ENCODE assay signal across 8 cellular contexts in genomic region chr3:194089357-194090177, GRCh38. TPM values are rescaled to one million over a fixed set of nuclear protein-coding genes. Genes with fewer than 3 reads are reported as not detected.
DNase-seq lines count a peak whose midpoint lies in the region; ATAC-seq and TF ChIP-seq lines count a peak whose summit lies in the region.

No MANE protein-coding gene starts in this region.

- peak; percentile 60 for ATAC-seq in GM18502 (IDR thresholded peaks at IDR 0.05; ENCODE audit: poor library complexity, unreplicated experiment)
- peak; percentile 75 for ATAC-seq in HG03439 (IDR thresholded peaks at IDR 0.05; ENCODE audit: unreplicated experiment)
- ATAC-seq in esophagus mucosa: peak; percentile 94
- peak; percentile 18 to 62 (median 48) for ATAC-seq in natural killer cell
- ATAC-seq in HG03520 (IDR thresholded peaks at IDR 0.05; ENCODE audit: unreplicated experiment): no peak

- CTCF ChIA-PET in AG04450 (lab: Charles Lee): no interaction called here

- DNase-seq in AG04450 (ENCODE audit: low read depth, low spot score): peak; percentile 44
- peak; percentile 99 for DNase-seq in SIG-M5 treated with dmso at 0.1 percent for 504 hours (lab: John Stamatoyannopoulos, UW; ENCODE audit: unreplicated experiment)
- no peak for DNase-seq in natural killer cell
- no peak for DNase-seq in NCI-H526 treated with DMSO at 0.1 percent for 48 hours (lab: John Stamatoyannopoulos, UW)

- no peaks in the 10 kb centered on the region for H3K9me3 Mint-ChIP-seq in natural killer cell

- TF ChIP-seq CTCF in AG04450 (IDR thresholded peaks at IDR 0.05; ENCODE audit: low read depth, low read length) (no peak), natural killer cell (IDR thresholded peaks at IDR 0.05) (no peak)

- no peak overlapping the region for H3K27ac Mint-ChIP-seq in natural killer cell

- POLR2A ChIA-PET in AG04450 (lab: Yijun Ruan, JAX): interaction anchor here (0.6 kb wide), 1 partner anchor 22 kb away, joined by 3 read pairs; no protein-coding TSS in a partner anchor

- no peaks in the 10 kb centered on the region for H3K36me3 Mint-ChIP-seq in natural killer cell

- peaks cover 34% of the 10 kb centered on the region for H3K27me3 ChIP-seq in AG04450 (ENCODE audit: control insufficient read depth, insufficient read depth, low read length)

- intact Hi-C loops in natural killer cell (cut with micrococcal nuclease): no loop called here

- no peaks in the 10 kb centered on the region; the same call in 1 of the 2 replicates for H3K9me3 ChIP-seq in AG04450 (ENCODE audit: control insufficient read depth, insufficient read depth, low read length)

- H3K4me3 Mint-ChIP-seq in natural killer cell: no peak overlapping the region

- no peak overlapping the region for H3K27ac ChIP-seq in AG04450 (ENCODE audit: low read depth, low read length)

- no peaks in the 10 kb centered on the region for H3K4me1 Mint-ChIP-seq in natural killer cell

- H3K27me3 Mint-ChIP-seq in natural killer cell (ENCODE audit: low read depth in 2 of 2): peaks cover 5 to 28% of the 10 kb centered on the region in 2 donors

- no peak overlapping the region for H3K4me3 ChIP-seq in AG04450 (ENCODE audit: low read depth, low read length)

RNA-seq across cellular contexts. Expression of gene HES1, which starts 46.4 kb away (rescaled TPM):
- polyA plus RNA-seq in AG04450 (2011; rRNA removed): 1.3 and 1.9 TPM in 2 replicates
- polyA minus RNA-seq in AG04450 (2011; rRNA and poly(A)+ RNA removed): 3.1 and 4.9 TPM in 2 replicates
- 95.2 TPM for total RNA-seq in esophagus mucosa
- total RNA-seq in natural killer cell: 1 to 10 TPM; 1.5 to 4.4 (median 2.2) TPM

Comparison
In these comparisons a context has a peak if more than half of its experiments do, and no peak if none do; other contexts are left out.
1. DNase-seq: peak in AG04450 (single experiment) and SIG-M5 treated with dmso at 0.1 percent for 504 hours (single experiment); none in natural killer cell (single experiment) and NCI-H526 treated with DMSO at 0.1 percent for 48 hours (single experiment).
2. RNA of gene HES1, which starts 46.4 kb away (total RNA-seq): 95.2 TPM in esophagus mucosa (single experiment); 1.5 to 4.4 TPM in natural killer cell; every median in the first group is over 10 times any median in the second.